ENCODE assay signal across 24 cellular contexts in genomic region chr12:56602239-56602638, GRCh38.
"Had no signal": no experiment of that assay in that cellular context is flagged by ENCODE, and none has a peak within 500 bp of the region (broad histone marks: within the 10 kb centered on the region; RNA-seq: fewer than 3 reads in every experiment).

No MANE protein-coding gene starts in this region.

- H3K4me3 ChIP-seq: coronary artery, gastroesophageal sphincter, heart right ventricle, lung, transverse colon, uterus had no signal

- H3K27ac ChIP-seq: brain microvascular endothelial cell, coronary artery, parathyroid adenoma, transverse colon, uterus had no signal

- H3K4me1 ChIP-seq: parathyroid adenoma, transverse colon, uterus had no signal

- DNase-seq: activated CD4-positive, alpha-beta T cell treated with anti-CD3 and anti-CD28 coated beads, Interleukin-2, amount 50 U/mL, for 1 hour; activated CD8-positive, alpha-beta memory T cell treated with anti-CD3 and anti-CD28 coated beads, Interleukin-2, amount 50 U/mL, for 4 hours; activated effector memory CD4-positive, alpha-beta T cell treated with anti-CD3 and anti-CD28 coated beads, Interleukin-2, amount 50 U/mL, for 16 hours; activated naive CD8-positive, alpha-beta T cell treated with anti-CD3 and anti-CD28 coated beads for 36 hours; activated T-cell treated with anti-CD3 and anti-CD28 coated beads, Interleukin-2, amount 50 U/mL, for 4 hours; aorta; brain microvascular endothelial cell; erythroblast; left cardiac atrium; midbrain; SK-N-SH; stimulated activated CD4-positive, alpha-beta T cell treated with anti-CD3 and anti-CD28 coated beads, Interleukin-12 subunit alpha, Interleukin-12 subunit beta, amount 100 ng/mL, for 4 hours; stimulated activated CD4-positive, alpha-beta T cell treated with anti-CD3 and anti-CD28 coated beads, Interleukin-1b, Interleukin-23, amount 100 ng/mL, for 48 hours; stimulated activated CD8-positive, alpha-beta memory T cell treated with anti-CD3 and anti-CD28 coated beads, Interleukin-4, amount 100 ng/mL, for 48 hours; stimulated activated naive CD4-positive, alpha-beta T cell treated with Interleukin-2 at 50 U/mL for 16 hours; T-helper 1 cell; T1000; transverse colon; uterus had no signal

- H3K9me3 ChIP-seq: gastroesophageal sphincter, heart right ventricle, SK-N-SH, transverse colon, uterus had no signal

- H3K27me3 ChIP-seq: brain microvascular endothelial cell, gastroesophageal sphincter, heart right ventricle, transverse colon, uterus had no signal

- ATAC-seq: activated T-cell treated with anti-CD3 and anti-CD28 coated beads, Interleukin-2, amount 50 U/mL, for 4 hours had no signal

- H3K36me3 ChIP-seq: uterus had no signal
